Comparison of ENCODE assay signal across 8 cellular contexts in genomic region chr9:35731415-35732184, GRCh38. TPM values are rescaled to one million over a fixed set of nuclear protein-coding genes. Genes with fewer than 3 reads are reported as not detected.
DNase-seq lines count a peak whose midpoint lies in the region; ATAC-seq and TF ChIP-seq lines count a peak whose summit lies in the region.

No MANE protein-coding gene starts in this region.

- ATAC-seq in IMR-90 (ENCODE audit: low read depth) (no peak), GM18519 (IDR thresholded peaks at IDR 0.05; ENCODE audit: low FRiP score, unreplicated experiment) (no peak)

- H4K8ac ChIP-seq in IMR-90 (ENCODE audit: low read depth in 2 of 2, low read length in 2 of 2) (peak overlapping the region; percentile 82 to 91), mesendoderm (ENCODE audit: low read depth, low read length) (peak overlapping the region; percentile 84)

- H3K27me3 ChIP-seq in IMR-90 (ENCODE audit: control insufficient read depth, insufficient read depth, low read length), result no peaks in the 10 kb centered on the region
- H3K27me3 ChIP-seq in brain microvascular endothelial cell (replicated peaks), result no peaks in the 10 kb centered on the region
- H3K27me3 ChIP-seq in mesendoderm (ENCODE audit: insufficient read depth, low read length, poor library complexity), result no peaks in the 10 kb centered on the region

- no peak for TF ChIP-seq CTCF in IMR-90 (conservative IDR thresholded peaks at IDR 0.05; ENCODE audit: low read depth, low read length)
- no peak for TF ChIP-seq CTCF in brain microvascular endothelial cell (IDR thresholded peaks at IDR 0.05; ENCODE audit: low read depth, low read length, missing control alignments)
- no peak for TF ChIP-seq CTCF in GM13977 (IDR thresholded peaks at IDR 0.05; ENCODE audit: extremely low read depth, insufficient read depth, missing control alignments)

- H3K79me2 ChIP-seq in mesendoderm (ENCODE audit: control insufficient read depth, insufficient read depth, low read length), result peaks cover 41% of the 10 kb centered on the region

- no TSS peak for BruUV-seq in IMR-90 (replicated peaks; lab: Mats Ljungman, UMichigan)

- H2BK20ac ChIP-seq in IMR-90 (ENCODE audit: low read depth, low read length), result peak overlapping the region; percentile 6; the same call in 1 of the 2 replicates

- peak overlapping the region; percentile 98 for H3K56ac ChIP-seq in IMR-90 (ENCODE audit: extremely low read depth, insufficient read depth, low read length)
- peak overlapping the region; percentile 95 for H3K56ac ChIP-seq in mesendoderm (ENCODE audit: low read length)

- peaks cover 10% of the 10 kb centered on the region for H3K36me3 ChIP-seq in IMR-90 (ENCODE audit: control insufficient read depth, insufficient read depth, low read length)
- H3K36me3 ChIP-seq in brain microvascular endothelial cell (replicated peaks), result peaks cover 25% of the 10 kb centered on the region
- peaks cover 3% of the 10 kb centered on the region for H3K36me3 ChIP-seq in mesendoderm (ENCODE audit: control insufficient read depth, insufficient read depth, low read length)

- H3K4ac ChIP-seq in IMR-90 (ENCODE audit: low read depth, low read length) (peak overlapping the region; percentile 99), mesendoderm (ENCODE audit: low read depth, low read length) (peak overlapping the region; percentile 93)

- intact Hi-C loops in IMR-90 (cut with micrococcal nuclease), result loop anchor here (1.0 kb wide), 1 partner anchor 127 kb away; no protein-coding TSS in a partner anchor

- no peaks in the 10 kb centered on the region for H3K9me3 ChIP-seq in IMR-90 (ENCODE audit: control insufficient read depth, insufficient read depth, low read length)

- TF ChIP-seq POLR2A in IMR-90 (IDR thresholded peaks at IDR 0.05; ENCODE audit: low read depth, low read length), result no peak

- POLR2A ChIA-PET in IMR-90 (lab: Charles Lee; ENCODE audit: unreplicated experiment), result interaction anchor here (0.6 to 1.4 kb wide), 4 partner anchors 41 to 71 kb away, joined by 4 read pairs; partner anchors contain the start of genes ARHGEF39 and TPM2

- DNase-seq in IMR-90 (no peak), brain microvascular endothelial cell (no peak), mesendoderm (no peak), NCI-H748 treated with DMSO at 0.1 percent for 48 hours (lab: John Stamatoyannopoulos, UW) (no peak), GM13977 (ENCODE audit: low spot score) (no peak), AG08395 (ENCODE audit: low spot score) (no peak)

- CTCF ChIA-PET in IMR-90 (lab: Yijun Ruan, JAX), result interaction anchor here (1.2 to 1.6 kb wide), 4 partner anchors 35 to 74 kb away, joined by 5 to 8 read pairs (median 6); partner anchors contain the start of genes CCDC107 and RMRP

- peak overlapping the region; percentile 45; the same call in 2 of the 3 replicates for H2BK15ac ChIP-seq in IMR-90 (ENCODE audit: low read depth, low read length)
- no peak overlapping the region for H2BK15ac ChIP-seq in mesendoderm (replicated peaks; ENCODE audit: low read depth)

- peak overlapping the region; percentile 92 for H4K5ac ChIP-seq in IMR-90 (ENCODE audit: low read depth, low read length)
- peak overlapping the region; percentile 14 for H4K5ac ChIP-seq in mesendoderm (ENCODE audit: low read length)

- H3K4me1 ChIP-seq in IMR-90 (ENCODE audit: control insufficient read depth, insufficient read depth, low read length), result peaks cover 23% of the 10 kb centered on the region
- peaks cover 36% of the 10 kb centered on the region for H3K4me1 ChIP-seq in mesendoderm (ENCODE audit: control insufficient read depth, low read depth, low read length)

- H3K14ac ChIP-seq in IMR-90 (replicated peaks; ENCODE audit: low read depth, low read length), result peak overlapping the region; percentile 99

- in situ Hi-C loops in IMR-90 (cut with MboI; ENCODE audit: low sequenced_read_pairs) (no loop called here), brain microvascular endothelial cell (cut with HindIII; ENCODE audit: low pct_ligation_motif_present, low sequenced_read_pairs) (no loop called here), GM13977 (cut with MboI; ENCODE audit: low pct_unique_long_range_greater_than_20kb, low sequenced_read_pairs, unreplicated experiment) (no loop called here)

- H3K79me1 ChIP-seq in IMR-90 (ENCODE audit: low read depth in 1 of 2, low read length in 2 of 2) (peaks cover 21 to 75% of the 10 kb centered on the region in 2 experiments), mesendoderm (ENCODE audit: low read length) (peaks cover 37% of the 10 kb centered on the region)

- H2BK120ac ChIP-seq in IMR-90 (ENCODE audit: low read depth, low read length) (peak overlapping the region; percentile 80), mesendoderm (ENCODE audit: low read depth, low read length) (peak overlapping the region; percentile 56)

- peak overlapping the region; percentile 99 for H4K91ac ChIP-seq in IMR-90 (ENCODE audit: insufficient read depth, low read depth, low read length)

- H3K9ac ChIP-seq in IMR-90 (ENCODE audit: low read depth, low read length) (peak overlapping the region; percentile 99), mesendoderm (ENCODE audit: low read length) (peak overlapping the region; percentile 82)

- peak overlapping the region; percentile 99 for H2AK9ac ChIP-seq in IMR-90 (replicated peaks; ENCODE audit: low read depth, low read length, poor library complexity)

- dilution Hi-C loops in IMR-90 (cut with HindIII; ENCODE audit: low sequenced_read_pairs, unreplicated experiment), result no loop called here

- peak overlapping the region; percentile 90 for H2AFZ ChIP-seq in IMR-90 (replicated peaks; ENCODE audit: low read length, poor library complexity)

- H3K9me1 ChIP-seq in IMR-90 (ENCODE audit: insufficient read depth, low read length), result no peaks in the 10 kb centered on the region

- no peak for TF ChIP-seq RAD21 in IMR-90 (IDR thresholded peaks at IDR 0.05; ENCODE audit: low read length)

- H4K20me1 ChIP-seq in IMR-90 (ENCODE audit: insufficient read depth, low read length), result peaks cover 30% of the 10 kb centered on the region

- H3K27ac ChIP-seq in IMR-90 (ENCODE audit: insufficient read depth, low read length), result peak overlapping the region; percentile 90
- H3K27ac ChIP-seq in brain microvascular endothelial cell, result peak overlapping the region; percentile 76
- peak overlapping the region; percentile 90 for H3K27ac ChIP-seq in mesendoderm (ENCODE audit: low read depth, low read length)

- H2BK5ac ChIP-seq in IMR-90 (ENCODE audit: low read depth, low read length, poor library complexity, severe bottlenecking) (peak overlapping the region; percentile 96), mesendoderm (ENCODE audit: low read length) (peak overlapping the region; percentile 49)

- H3K4me2 ChIP-seq in IMR-90 (ENCODE audit: low read depth, low read length) (peak overlapping the region; percentile 96), mesendoderm (ENCODE audit: low read length) (peak overlapping the region; percentile 85)

- H3K23ac ChIP-seq in IMR-90 (ENCODE audit: low read depth, low read length) (peak overlapping the region; percentile 100), mesendoderm (ENCODE audit: low read length) (no peak overlapping the region)

- H2AK5ac ChIP-seq in IMR-90 (ENCODE audit: low read depth, low read length), result peak overlapping the region; percentile 97
- H2AK5ac ChIP-seq in mesendoderm (ENCODE audit: low read length), result peak overlapping the region; percentile 54

- H3K18ac ChIP-seq in IMR-90 (ENCODE audit: low read depth, low read length) (peak overlapping the region; percentile 96), mesendoderm (ENCODE audit: low read length) (peak overlapping the region; percentile 89)

- WGBS in IMR-90 (ENCODE audit: extremely low coverage in 2 of 2, insufficient read length in 1 of 2), 2 experiments, result 3% methylated on average over 16 of the region's 47 CpGs; no CpG with 5 or more reads in 1 of the 2 experiments
- no CpG with 5 or more reads among the region's 47 CpGs for WGBS in mesendoderm (ENCODE audit: extremely low coverage, insufficient coverage, low lambda C conversion rate)

- H3K4me3 ChIP-seq in GM08714 (ENCODE audit: low read length) (peak overlapping the region; percentile 83), IMR-90 (ENCODE audit: insufficient read depth, low read depth, low read length) (peak overlapping the region; percentile 99), brain microvascular endothelial cell (ENCODE audit: low read depth, low read length) (peak overlapping the region; percentile 96), mesendoderm (ENCODE audit: low read length) (peak overlapping the region; percentile 58)

TF ChIP-seq in IMR-90, 13 proteins besides CTCF, POLR2A, EP300 and RAD21 (continues in another document):
- TF ChIP-seq CHD1 (IDR thresholded peaks at IDR 0.05; ENCODE audit: low read depth, low read length) (0 out of 2 replicates have a peak, but pooled peaks have one; percentile 65), MXI1 (IDR thresholded peaks at IDR 0.05; ENCODE audit: borderline replicate concordance, low read depth, low read length) (peak; percentile 22; the same call in 1 of the 2 replicates)

RNA-seq across cellular contexts. Expression of gene TLN1, which starts 0.4 kb away (rescaled TPM):
- 337 and 346 TPM in 2 replicates for total RNA-seq in IMR-90 (2012; rRNA removed)
- 224 and 228 TPM in 2 replicates for polyA plus RNA-seq in IMR-90 (2012; rRNA removed)
- 134 and 262 TPM in 2 replicates for polyA plus RNA-seq in IMR-90 (2012; cell fraction: cytosol; rRNA removed)
- 206 and 469 TPM in 2 replicates for polyA plus RNA-seq in IMR-90 (2012; cell fraction: nucleus; rRNA removed; ENCODE audit: low replicate concordance)
- polyA plus RNA-seq in mesendoderm (2013, experiment 1 of 2), result 27.1 TPM
- polyA plus RNA-seq in mesendoderm (2013, experiment 2 of 2), result 27.7 TPM

RNA-seq across cellular contexts. Expression of gene CREB3, which starts 0.9 kb away (rescaled TPM):
- total RNA-seq in IMR-90 (2012; rRNA removed), result 105 and 106 TPM in 2 replicates
- polyA plus RNA-seq in IMR-90 (2012; rRNA removed), result 54.9 and 60.7 TPM in 2 replicates
- polyA plus RNA-seq in IMR-90 (2012; cell fraction: cytosol; rRNA removed), result 86.1 and 133 TPM in 2 replicates
- polyA plus RNA-seq in IMR-90 (2012; cell fraction: nucleus; rRNA removed; ENCODE audit: low replicate concordance), result 30.7 and 40.3 TPM in 2 replicates
- polyA plus RNA-seq in mesendoderm (2013, experiment 1 of 2), result 19.8 TPM
- 19.8 TPM for polyA plus RNA-seq in mesendoderm (2013, experiment 2 of 2)

RNA-seq across cellular contexts. Expression of gene GBA2, which starts 17.4 kb away (rescaled TPM):
- 14.2 and 18.1 TPM in 2 replicates for total RNA-seq in IMR-90 (2012; rRNA removed)
- 37.0 and 38.2 TPM in 2 replicates for polyA plus RNA-seq in IMR-90 (2012; rRNA removed)
- polyA plus RNA-seq in IMR-90 (2012; cell fraction: cytosol; rRNA removed), result 16.3 and 18.2 TPM in 2 replicates
- polyA plus RNA-seq in IMR-90 (2012; cell fraction: nucleus; rRNA removed; ENCODE audit: low replicate concordance), result 206 and 250 TPM in 2 replicates
- polyA plus RNA-seq in mesendoderm (2013, experiment 1 of 2), result 35.0 TPM
- polyA plus RNA-seq in mesendoderm (2013, experiment 2 of 2), result 35.8 TPM

RNA-seq across cellular contexts. Expression of gene RGP1, which starts 17.5 kb away (rescaled TPM):
- total RNA-seq in IMR-90 (2012; rRNA removed), result 10.2 and 10.8 TPM in 2 replicates
- 13.5 and 14.3 TPM in 2 replicates for polyA plus RNA-seq in IMR-90 (2012; rRNA removed)
- polyA plus RNA-seq in IMR-90 (2012; cell fraction: cytosol; rRNA removed), result 7.7 and 11.0 TPM in 2 replicates
- polyA plus RNA-seq in IMR-90 (2012; cell fraction: nucleus; rRNA removed; ENCODE audit: low replicate concordance), result 23.7 and 25.1 TPM in 2 replicates
- polyA plus RNA-seq in mesendoderm (2013, experiment 1 of 2), result 10.1 TPM
- 10.0 TPM for polyA plus RNA-seq in mesendoderm (2013, experiment 2 of 2)

RNA-seq across cellular contexts. Expression of gene MSMP, which starts 22.5 kb away (rescaled TPM):
- not detected in 2 replicates for total RNA-seq in IMR-90 (2012; rRNA removed)
- polyA plus RNA-seq in IMR-90 (2012; rRNA removed), result not detected in 2 replicates
- not detected in 2 replicates for polyA plus RNA-seq in IMR-90 (2012; cell fraction: cytosol; rRNA removed)
- polyA plus RNA-seq in IMR-90 (2012; cell fraction: nucleus; rRNA removed; ENCODE audit: low replicate concordance), result not detected in 2 replicates
- polyA plus RNA-seq in mesendoderm (2013, experiment 1 of 2), result 0.70 TPM
- polyA plus RNA-seq in mesendoderm (2013, experiment 2 of 2), result 0.85 TPM
